8 cellular contexts compared by ENCODE assay signal in genomic region chr11:43987384-43988039, GRCh38. TPM values are rescaled to one million over a fixed set of nuclear protein-coding genes. Genes with fewer than 3 reads are reported as not detected.
A peak's percentile ranks its signal among the peaks of the same experiment; 100 is the strongest.
DNase-seq lines count a peak whose midpoint lies in the region; ATAC-seq, FAIRE-seq and TF ChIP-seq lines count a peak whose summit lies in the region.

No MANE protein-coding gene starts in this region.

- in situ Hi-C loops in HepG2 (cut with HindIII; ENCODE audit: extremely low pct_ligation_motif_present, low pct_unique_long_range_greater_than_20kb) = no loop called here

- H3K4me1 Mint-ChIP-seq in HFFc6 (ENCODE audit: low read depth) = peaks cover 37% of the 10 kb centered on the region
- H3K4me1 Mint-ChIP-seq in T-helper 2 cell treated with Interferon-gamma antibody and Interleukin-4, amounts not matched to agents 5 μg/mL and 100 μg/mL, for 36 hours (ENCODE audit: low read depth) = no peaks in the 10 kb centered on the region
- no peaks in the 10 kb centered on the region for H3K4me1 Mint-ChIP-seq in stimulated activated naive CD8-positive, alpha-beta T cell treated with anti-CD3 and anti-CD28 coated beads, Interleukin-15, amount 100 ng/mL, for 72 hours

- H3K4me3 ChIP-seq in colonic mucosa (no peak overlapping the region), HepG2 (replicated peaks in 1 of 3; ENCODE audit: insufficient read depth in 1 of 3, low read depth in 2 of 3, low read length in 3 of 3) (peak overlapping the region in 1 of 3 experiments; percentile 37; a peak in 1 of 6 replicates), smooth muscle cell (no peak overlapping the region)

- H3K27me3 ChIP-seq in colonic mucosa = no peaks in the 10 kb centered on the region
- 0 out of 5 replicates have a peak, but pooled peaks cover 0 to 2% of the 10 kb centered on the region in 2 experiments for H3K27me3 ChIP-seq in HepG2 (ENCODE audit: control insufficient read depth in 1 of 2, insufficient read depth in 2 of 2, low read length in 2 of 2)
- no peaks in the 10 kb centered on the region for H3K27me3 ChIP-seq in smooth muscle cell (ENCODE audit: low read depth)

- H4K20me1 ChIP-seq in HepG2 (ENCODE audit: insufficient read depth, low read length) = no peaks in the 10 kb centered on the region
- no peaks in the 10 kb centered on the region for H4K20me1 ChIP-seq in smooth muscle cell (ENCODE audit: low read depth)

- no peaks in the 10 kb centered on the region for H3K79me2 ChIP-seq in HepG2 (ENCODE audit: insufficient read depth, low read length)
- H3K79me2 ChIP-seq in smooth muscle cell (ENCODE audit: low read depth) = no peaks in the 10 kb centered on the region

- H3K9me3 Mint-ChIP-seq in HFFc6 = no peaks in the 10 kb centered on the region
- no peaks in the 10 kb centered on the region for H3K9me3 Mint-ChIP-seq in T-helper 2 cell treated with Interferon-gamma antibody and Interleukin-4, amounts not matched to agents 5 μg/mL and 100 μg/mL, for 36 hours
- no peaks in the 10 kb centered on the region for H3K9me3 Mint-ChIP-seq in stimulated activated naive CD8-positive, alpha-beta T cell treated with anti-CD3 and anti-CD28 coated beads, Interleukin-15, amount 100 ng/mL, for 72 hours

- H2AFZ ChIP-seq in HepG2 (ENCODE audit: low read length) (no peak overlapping the region), smooth muscle cell (ENCODE audit: low read depth) (no peak overlapping the region)

- no TSS peak for BruUV-seq in HepG2 (replicated peaks; lab: Mats Ljungman, UMichigan)

- H3K4me1 ChIP-seq in colonic mucosa (no peaks in the 10 kb centered on the region), HepG2 (ENCODE audit: insufficient read depth, low read length) (peaks cover 68% of the 10 kb centered on the region), smooth muscle cell (ENCODE audit: low read depth) (peaks cover 7% of the 10 kb centered on the region)

- H3K36me3 ChIP-seq in colonic mucosa (no peaks in the 10 kb centered on the region), HepG2 (replicated peaks in 1 of 2; ENCODE audit: control insufficient read depth in 1 of 2, insufficient read depth in 2 of 2, low read length in 2 of 2) (no peaks in the 10 kb centered on the region), smooth muscle cell (ENCODE audit: low read depth) (no peaks in the 10 kb centered on the region)

- peak overlapping the region in 1 of 2 donors; percentile 2 for H3K9ac ChIP-seq in colonic mucosa (ENCODE audit: low read depth in 2 of 2, low read length in 2 of 2)
- H3K9ac ChIP-seq in HepG2 (ENCODE audit: insufficient read depth, low read depth, low read length) = no peak overlapping the region
- peak overlapping the region; percentile 68 for H3K9ac ChIP-seq in smooth muscle cell (ENCODE audit: low read depth)

- H3K27ac ChIP-seq in colonic mucosa (peak overlapping the region; percentile 40), HepG2 (ENCODE audit: extremely low read length, insufficient read depth, low read length) (no peak overlapping the region), smooth muscle cell (ENCODE audit: low read depth) (peak overlapping the region; percentile 80)

- DNase-seq in HFFc6 (peak; percentile 33), colonic mucosa (peak; percentile 68), HepG2 (ENCODE audit: low spot score) (no peak), smooth muscle cell (lab: John Stamatoyannopoulos, UW; ENCODE audit: unreplicated experiment) (no peak), DMS114 treated with DMSO at 0.1 percent for 48 hours (lab: John Stamatoyannopoulos, UW; ENCODE audit: unreplicated experiment) (no peak), SKM-1 treated with dmso at 0.1 percent for 144 hours (lab: John Stamatoyannopoulos, UW; ENCODE audit: unreplicated experiment) (no peak)
- no peak for DNase-seq in T-helper 2 cell treated with Interferon-gamma antibody and Interleukin-4, amounts not matched to agents 5 μg/mL and 100 μg/mL, for 36 hours (ENCODE audit: low spot score)
- DNase-seq in stimulated activated naive CD8-positive, alpha-beta T cell treated with anti-CD3 and anti-CD28 coated beads, Interleukin-15, amount 100 ng/mL, for 72 hours = no peak

- ATAC-seq in HepG2 = no peak
- no peak for ATAC-seq in stimulated activated naive CD8-positive, alpha-beta T cell treated with anti-CD3 and anti-CD28 coated beads, Interleukin-15, amount 100 ng/mL, for 72 hours

- peaks cover 9% of the 10 kb centered on the region for H3K27me3 Mint-ChIP-seq in HFFc6 (ENCODE audit: insufficient read depth)
- peaks cover 4% of the 10 kb centered on the region for H3K27me3 Mint-ChIP-seq in T-helper 2 cell treated with Interferon-gamma antibody and Interleukin-4, amounts not matched to agents 5 μg/mL and 100 μg/mL, for 36 hours (ENCODE audit: low read depth)
- peaks cover 51% of the 10 kb centered on the region for H3K27me3 Mint-ChIP-seq in stimulated activated naive CD8-positive, alpha-beta T cell treated with anti-CD3 and anti-CD28 coated beads, Interleukin-15, amount 100 ng/mL, for 72 hours

- no peaks in the 10 kb centered on the region for H3K36me3 Mint-ChIP-seq in HFFc6 (ENCODE audit: low read depth)
- no peaks in the 10 kb centered on the region for H3K36me3 Mint-ChIP-seq in T-helper 2 cell treated with Interferon-gamma antibody and Interleukin-4, amounts not matched to agents 5 μg/mL and 100 μg/mL, for 36 hours (ENCODE audit: low read depth)

- H3K4me2 ChIP-seq in HepG2 (ENCODE audit: low read depth, low read length) = peak overlapping the region; percentile 51
- peak overlapping the region; percentile 60 for H3K4me2 ChIP-seq in smooth muscle cell

- H3K27ac Mint-ChIP-seq in HFFc6 = peak overlapping the region; percentile 42; the same call in 1 of the 2 replicates
- no peak overlapping the region for H3K27ac Mint-ChIP-seq in T-helper 2 cell treated with Interferon-gamma antibody and Interleukin-4, amounts not matched to agents 5 μg/mL and 100 μg/mL, for 36 hours
- no peak overlapping the region for H3K27ac Mint-ChIP-seq in stimulated activated naive CD8-positive, alpha-beta T cell treated with anti-CD3 and anti-CD28 coated beads, Interleukin-15, amount 100 ng/mL, for 72 hours

- H3F3A ChIP-seq in smooth muscle cell (ENCODE audit: low read depth) = peaks cover 12% of the 10 kb centered on the region

- FAIRE-seq in HepG2 (lab: Jason Lieb, UNC) = no peak

- POLR2A ChIA-PET in HepG2 (lab: Yijun Ruan, JAX) = no interaction called here

- CTCF ChIA-PET in HepG2 (lab: Yijun Ruan, JAX; ENCODE audit: low intra/inter-chr PET ratio, low total read pairs) = no interaction called here

- 30% methylated on average over 8 of the region's 17 CpGs for WGBS in HepG2 (ENCODE audit: low lambda C conversion rate)
- WGBS in smooth muscle cell (ENCODE audit: low lambda C conversion rate) = 30% methylated on average over 15 of the region's 17 CpGs

- no peak for TF ChIP-seq RAD21 in HepG2 (CRISPR knock-in tag; IDR thresholded peaks at IDR 0.05)

- H3K4me3 Mint-ChIP-seq in HFFc6 = peak overlapping the region; percentile 67
- no peak overlapping the region for H3K4me3 Mint-ChIP-seq in T-helper 2 cell treated with Interferon-gamma antibody and Interleukin-4, amounts not matched to agents 5 μg/mL and 100 μg/mL, for 36 hours
- H3K4me3 Mint-ChIP-seq in stimulated activated naive CD8-positive, alpha-beta T cell treated with anti-CD3 and anti-CD28 coated beads, Interleukin-15, amount 100 ng/mL, for 72 hours = no peak overlapping the region

- TF ChIP-seq CTCF in HFFc6 (IDR thresholded peaks at IDR 0.05) (no peak), colonic mucosa (IDR thresholded peaks at IDR 0.05) (no peak), HepG2 (CRISPR knock-in tag; IDR thresholded peaks at IDR 0.05) (no peak), smooth muscle cell (IDR thresholded peaks at IDR 0.05; ENCODE audit: borderline replicate concordance, insufficient read depth, poor library complexity, severe bottlenecking) (no peak)

- no peaks in the 10 kb centered on the region for H3K9me3 ChIP-seq in colonic mucosa
- H3K9me3 ChIP-seq in HepG2 (ENCODE audit: low read length) = no peaks in the 10 kb centered on the region
- H3K9me3 ChIP-seq in smooth muscle cell (replicated peaks; ENCODE audit: low read depth) = no peaks in the 10 kb centered on the region

- no peak for TF ChIP-seq POLR2A in HepG2 (IDR thresholded peaks at IDR 0.05; ENCODE audit: insufficient read depth in 1 of 2, low read depth in 2 of 2, low read length in 2 of 2)

- no peak for TF ChIP-seq EP300 in HepG2 (IDR thresholded peaks at IDR 0.05; ENCODE audit: low read depth in 2 of 2, low read length in 2 of 2)
- TF ChIP-seq EP300 in HepG2 (CRISPR knock-in tag; IDR thresholded peaks at IDR 0.05; ENCODE audit: borderline replicate concordance) = no peak

- intact Hi-C loops in colonic mucosa (cut with DNase I) (no loop called here), HepG2 (cut with micrococcal nuclease; ENCODE audit: unreplicated experiment) (no loop called here)

TF ChIP-seq in HepG2, 621 proteins besides CTCF, POLR2A, EP300 and RAD21 (continues in another document):
- TF ChIP-seq SALL2 (CRISPR knock-in tag; IDR thresholded peaks at IDR 0.05) = 0 out of 2 replicates have a peak, but pooled peaks have one; percentile 5

RNA-seq across cellular contexts. Expression of gene C11orf96, which starts 45.1 kb away (rescaled TPM):
- total RNA-seq in HFFc6 (2021; fragmentation: NEBNext Ultra II Directional; extraction: Animal tissue kit (Norgen Biotek cat#: 25700)) = under 1 TPM; 0.23 to 0.37 (median 0.33) TPM
- 10 to 100 TPM in 1 of 2 donors, 1 to 10 TPM in 1; 9.3 to 26.7 TPM for total RNA-seq in colonic mucosa
- not detected in 2 replicates for total RNA-seq in HepG2 (2016; rRNA removed; fragmentation: Illumina TruSeq; extraction: Trizol)
- not detected in 2 replicates for total RNA-seq in HepG2 (2016; cell fraction: cytosol; rRNA removed; fragmentation: Illumina TruSeq; extraction: Trizol; ENCODE audit: low read depth)
- total RNA-seq in HepG2 (2016; cell fraction: insoluble cytoplasmic fraction; rRNA removed; fragmentation: Illumina TruSeq; extraction: Trizol) = not detected in 2 replicates
- total RNA-seq in HepG2 (2016; cell fraction: membrane; rRNA removed; fragmentation: Illumina TruSeq; extraction: Trizol) = not detected in 2 replicates
- not detected in 2 replicates for total RNA-seq in HepG2 (2016; cell fraction: nucleus; rRNA removed; fragmentation: Illumina TruSeq; extraction: Trizol)
- polyA plus RNA-seq in HepG2 (2011; rRNA removed) = 0.08 and 0.35 TPM in 2 replicates
- polyA plus RNA-seq in HepG2 (2011; cell fraction: cytosol; rRNA removed) = 0.25 and 0.28 TPM in 2 replicates
- 0.13 and 0.62 TPM in 2 replicates for polyA plus RNA-seq in HepG2 (2011; cell fraction: nucleus; rRNA removed)
- 0.80 TPM in 1 of 2 replicates, not detected in the other for polyA plus RNA-seq in HepG2 (2012)
- not detected in 2 replicates for polyA plus RNA-seq in HepG2 (2016; cell fraction: cytosol; fragmentation: Illumina TruSeq; extraction: Trizol; ENCODE audit: low read depth)
- not detected in 2 replicates for polyA plus RNA-seq in HepG2 (2016; cell fraction: insoluble cytoplasmic fraction; fragmentation: Illumina TruSeq; extraction: Trizol; ENCODE audit: low read depth)
- polyA plus RNA-seq in HepG2 (2016; cell fraction: membrane; fragmentation: Illumina TruSeq; extraction: Trizol; ENCODE audit: low read depth) = not detected in 2 replicates
- polyA plus RNA-seq in HepG2 (2016; cell fraction: nucleus; fragmentation: Illumina TruSeq; extraction: Trizol; ENCODE audit: insufficient read depth, low read depth) = not detected in 2 replicates
- not detected in 2 replicates for polyA minus RNA-seq in HepG2 (2011; rRNA and poly(A)+ RNA removed; ENCODE audit: low replicate concordance)
- polyA minus RNA-seq in HepG2 (2011; cell fraction: cytosol; rRNA and poly(A)+ RNA removed) = 0.49 TPM in 1 of 2 replicates, not detected in the other
- not detected in 2 replicates for polyA minus RNA-seq in HepG2 (2011; cell fraction: nucleus; rRNA and poly(A)+ RNA removed)
- 39.9 and 50.5 TPM in 2 replicates for total RNA-seq in smooth muscle cell
- 22.1 and 24.3 TPM in 2 replicates for polyA plus RNA-seq in smooth muscle cell

Comparison
In these comparisons a context has a peak if more than half of its experiments do, and no peak if none do; other contexts are left out.
1. DNase-seq: peak in HFFc6 (single experiment) and colonic mucosa (single experiment); none in HepG2 (single experiment), smooth muscle cell (single experiment), T-helper 2 cell treated with Interferon-gamma antibody and Interleukin-4, amounts not matched to agents 5 μg/mL and 100 μg/mL, for 36 hours (single experiment), DMS114 treated with DMSO at 0.1 percent for 48 hours (single experiment), SKM-1 treated with dmso at 0.1 percent for 144 hours (single experiment) and stimulated activated naive CD8-positive, alpha-beta T cell treated with anti-CD3 and anti-CD28 coated beads, Interleukin-15, amount 100 ng/mL, for 72 hours (0 of 2).
2. RNA of gene C11orf96, which starts 45.1 kb away (total RNA-seq): 39.9 to 50.5 TPM in smooth muscle cell and 9.3 to 26.7 TPM in colonic mucosa; 0.23 to 0.37 TPM in HFFc6 and not detected in HepG2; every median in the first group is over 4 times any median in the second.